22 cellular contexts compared by ENCODE assay signal in genomic region chr4:188841523-188841922, GRCh38.
"Had no signal": no experiment of that assay in that cellular context is flagged by ENCODE, and none has a peak within 500 bp of the region (broad histone marks: within the 10 kb centered on the region; RNA-seq: fewer than 3 reads in every experiment).

No MANE protein-coding gene starts in this region.

- ATAC-seq: activated CD8-positive, alpha-beta memory T cell treated with anti-CD3 and anti-CD28 coated beads, Interleukin-2, amount 10 ng/mL, durations not matched to agents 7 days and 5 days; activated T-helper 17 cell treated with anti-CD3 and anti-CD28 coated beads, Interleukin-2, amount 50 U/mL, for 72 hours; left lobe of liver; WTC11 had no signal

- H3K27ac Mint-ChIP-seq: activated CD4-positive, alpha-beta memory T cell treated with anti-CD3 and anti-CD28 coated beads, Interleukin-2, amount 10 ng/mL, durations not matched to agents 7 days and 5 days; activated CD8-positive, alpha-beta memory T cell treated with anti-CD3 and anti-CD28 coated beads, Interleukin-2, amount 10 ng/mL, durations not matched to agents 7 days and 5 days; activated T-helper 17 cell treated with anti-CD3 and anti-CD28 coated beads, Interleukin-2, amount 50 U/mL, for 72 hours; brain; progenitor cell of endocrine pancreas; type B pancreatic cell; WTC11 had no signal

- H3K36me3 Mint-ChIP-seq: activated CD8-positive, alpha-beta memory T cell treated with anti-CD3 and anti-CD28 coated beads, Interleukin-2, amount 10 ng/mL, durations not matched to agents 7 days and 5 days; brain; WTC11 had no signal

- H3K4me3 Mint-ChIP-seq: activated CD4-positive, alpha-beta memory T cell treated with anti-CD3 and anti-CD28 coated beads, Interleukin-2, amount 10 ng/mL, durations not matched to agents 7 days and 5 days; activated CD8-positive, alpha-beta memory T cell treated with anti-CD3 and anti-CD28 coated beads, Interleukin-2, amount 10 ng/mL, durations not matched to agents 7 days and 5 days; activated T-helper 17 cell treated with anti-CD3 and anti-CD28 coated beads, Interleukin-2, amount 50 U/mL, for 72 hours; brain; neural crest cell; type B pancreatic cell; WTC11 had no signal

- H3K4me1 ChIP-seq: colonic mucosa, right atrium auricular region, stomach, testis had no signal

- DNase-seq: activated CD4-positive, alpha-beta memory T cell treated with anti-CD3 and anti-CD28 coated beads, Interleukin-2, amount 10 ng/mL, durations not matched to agents 7 days and 5 days; activated CD4-positive, alpha-beta T cell treated with anti-CD3 and anti-CD28 coated beads for 4 hours; activated CD8-positive, alpha-beta memory T cell treated with anti-CD3 and anti-CD28 coated beads, Interleukin-2, amount 10 ng/mL, durations not matched to agents 7 days and 5 days; activated naive CD4-positive, alpha-beta T cell treated with Interleukin-2 at 50 U/mL for 16 hours; activated T-cell treated with anti-CD3 and anti-CD28 coated beads, Interleukin-2, amount 50 U/mL, for 1 hour; anterior cingulate cortex; central memory CD4-positive, alpha-beta T cell; colonic mucosa; kidney; stimulated activated CD4-positive, alpha-beta T cell treated with anti-CD3 and anti-CD28 coated beads, Interleukin-4, amount 100 ng/mL, for 1 hour; stomach; T-helper 2 cell; testis had no signal

- H3K4me1 Mint-ChIP-seq: activated CD4-positive, alpha-beta memory T cell treated with anti-CD3 and anti-CD28 coated beads, Interleukin-2, amount 10 ng/mL, durations not matched to agents 7 days and 5 days; activated CD8-positive, alpha-beta memory T cell treated with anti-CD3 and anti-CD28 coated beads, Interleukin-2, amount 10 ng/mL, durations not matched to agents 7 days and 5 days; activated T-helper 17 cell treated with anti-CD3 and anti-CD28 coated beads, Interleukin-2, amount 50 U/mL, for 72 hours; brain; neural crest cell had no signal

- H3K36me3 ChIP-seq: colonic mucosa, right atrium auricular region, stomach had no signal

- H3K4me3 ChIP-seq: colonic mucosa, right atrium auricular region, skin epidermis, stomach, testis had no signal

- H3K9me3 ChIP-seq: colonic mucosa, right atrium auricular region, stomach, testis had no signal

- H3K27ac ChIP-seq: colonic mucosa, right atrium auricular region, skin epidermis, stomach, testis had no signal

- H3K27me3 ChIP-seq: colonic mucosa, right atrium auricular region, stomach, testis had no signal
